ENCODE assay signal across 22 cellular contexts in genomic region chr12:115606040-115606439, GRCh38.
"Had no signal": no experiment of that assay in that cellular context is flagged by ENCODE, and none has a peak within 500 bp of the region (broad histone marks: within the 10 kb centered on the region; RNA-seq: fewer than 3 reads in every experiment).

No MANE protein-coding gene starts in this region.

- H3K36me3 Mint-ChIP-seq: immature natural killer cell, mesothelial cell of epicardium had no signal

- H3K9me3 Mint-ChIP-seq: dendritic cell treated with granulocyte-macrophage colony-stimulating factor and Interleukin-4, amounts not matched to agents 40 ng/mL and 50 ng/mL, for 4 days; mesothelial cell of epicardium had no signal

- H2AFZ ChIP-seq: hepatocyte had no signal

- ATAC-seq: foreskin keratinocyte, gastroesophageal sphincter, heart right ventricle, left colon, left lung, left ventricle myocardium superior, lower lobe of right lung, mucosa of descending colon had no signal

- H3K79me2 ChIP-seq: hepatocyte had no signal

- H3K4me1 Mint-ChIP-seq: immature natural killer cell, mesothelial cell of epicardium had no signal

- H3K4me2 ChIP-seq: hepatocyte had no signal

- H3K36me3 ChIP-seq: colonic mucosa, esophagus muscularis mucosa, gastroesophageal sphincter, heart right ventricle, left lung, lower lobe of right lung had no signal

- H3K9me3 ChIP-seq: colonic mucosa, esophagus muscularis mucosa, heart right ventricle, left lung, lower lobe of right lung, mucosa of descending colon had no signal

- H3K4me1 ChIP-seq: colonic mucosa, esophagus muscularis mucosa, foreskin keratinocyte, gastroesophageal sphincter, heart right ventricle, left lung, lower lobe of right lung had no signal

- H3K27ac Mint-ChIP-seq: dendritic cell treated with granulocyte-macrophage colony-stimulating factor and Interleukin-4, amounts not matched to agents 40 ng/mL and 50 ng/mL, for 4 days; immature natural killer cell; mesothelial cell of epicardium had no signal

- H3K4me3 Mint-ChIP-seq: dendritic cell treated with granulocyte-macrophage colony-stimulating factor and Interleukin-4, amounts not matched to agents 40 ng/mL and 50 ng/mL, for 4 days; immature natural killer cell; mesothelial cell of epicardium had no signal

- H3K4me3 ChIP-seq: colonic mucosa, esophagus muscularis mucosa, gastroesophageal sphincter, heart right ventricle, hepatocyte, left lung, lower lobe of right lung, mucosa of descending colon had no signal

- H3K27ac ChIP-seq: colonic mucosa, esophagus muscularis mucosa, foreskin keratinocyte, gastroesophageal sphincter, heart right ventricle, hepatocyte, left lung, lower lobe of right lung had no signal

- H3K27me3 ChIP-seq: colonic mucosa, hepatocyte had no signal

- DNase-seq: colonic mucosa; cortex of kidney; effector CD4-positive, alpha-beta T cell; effector memory CD4-positive, alpha-beta T cell; foreskin keratinocyte; heart right ventricle; hypothalamus; immature natural killer cell; islet precursor cell; kidney; kidney glomerular epithelial cell; left colon; left lung; left ventricle myocardium superior; lower lobe of right lung; mesenchymal stem cell; mucosa of descending colon had no signal
